Comparison of ENCODE assay signal across 14 cellular contexts in genomic region chr12:105978686-105979085, GRCh38.
"Had no signal": no experiment of that assay in that cellular context is flagged by ENCODE, and none has a peak within 500 bp of the region (broad histone marks: within the 10 kb centered on the region; RNA-seq: fewer than 3 reads in every experiment).

No MANE protein-coding gene starts in this region.

- H3K4me1 Mint-ChIP-seq: activated naive CD8-positive, alpha-beta T cell treated with anti-CD3 and anti-CD28 coated beads, Interleukin-2, amount 10 ng/mL, durations not matched to agents 7 days and 5 days had no signal

- DNase-seq: activated CD4-positive, alpha-beta T cell treated with anti-CD3 and anti-CD28 coated beads, Interleukin-2, amount 50 U/mL, for 4 hours; activated CD4-positive, CD25-positive, alpha-beta regulatory T cell treated with anti-CD3 and anti-CD28 coated beads, Interleukin-2, amount 50 U/mL, for 72 hours; activated naive CD4-positive, alpha-beta T cell; activated naive CD8-positive, alpha-beta T cell treated with anti-CD3 and anti-CD28 coated beads, Interleukin-2, amount 10 ng/mL, durations not matched to agents 7 days and 5 days; activated T-cell treated with anti-CD3 and anti-CD28 coated beads for 4 hours; anterior cingulate cortex; glutamatergic neuron; ovary; stimulated activated CD4-positive, alpha-beta T cell treated with anti-CD3 and anti-CD28 coated beads, Interleukin-15, amount 100 ng/mL, for 24 hours; stimulated activated CD4-positive, alpha-beta T cell treated with anti-CD3 and anti-CD28 coated beads, Interleukin-4, amount 100 ng/mL, for 24 hours; stimulated activated naive CD4-positive, alpha-beta T cell; substantia nigra; T1000; transverse colon had no signal

- H3K27me3 ChIP-seq: ovary, transverse colon had no signal

- H3K4me3 ChIP-seq: ovary, transverse colon had no signal

- H3K27ac Mint-ChIP-seq: activated naive CD8-positive, alpha-beta T cell treated with anti-CD3 and anti-CD28 coated beads, Interleukin-2, amount 10 ng/mL, durations not matched to agents 7 days and 5 days had no signal

- H3K36me3 ChIP-seq: ovary, transverse colon had no signal

- H3K27ac ChIP-seq: ovary, transverse colon had no signal

- H3K36me3 Mint-ChIP-seq: activated naive CD8-positive, alpha-beta T cell treated with anti-CD3 and anti-CD28 coated beads, Interleukin-2, amount 10 ng/mL, durations not matched to agents 7 days and 5 days had no signal

- H3K4me3 Mint-ChIP-seq: activated naive CD8-positive, alpha-beta T cell treated with anti-CD3 and anti-CD28 coated beads, Interleukin-2, amount 10 ng/mL, durations not matched to agents 7 days and 5 days had no signal

- H3K9me3 ChIP-seq: ovary, transverse colon had no signal

- H3K9me3 Mint-ChIP-seq: activated naive CD8-positive, alpha-beta T cell treated with anti-CD3 and anti-CD28 coated beads, Interleukin-2, amount 10 ng/mL, durations not matched to agents 7 days and 5 days had no signal

- H3K4me1 ChIP-seq: transverse colon had no signal
